In the genomic region with DNA sequence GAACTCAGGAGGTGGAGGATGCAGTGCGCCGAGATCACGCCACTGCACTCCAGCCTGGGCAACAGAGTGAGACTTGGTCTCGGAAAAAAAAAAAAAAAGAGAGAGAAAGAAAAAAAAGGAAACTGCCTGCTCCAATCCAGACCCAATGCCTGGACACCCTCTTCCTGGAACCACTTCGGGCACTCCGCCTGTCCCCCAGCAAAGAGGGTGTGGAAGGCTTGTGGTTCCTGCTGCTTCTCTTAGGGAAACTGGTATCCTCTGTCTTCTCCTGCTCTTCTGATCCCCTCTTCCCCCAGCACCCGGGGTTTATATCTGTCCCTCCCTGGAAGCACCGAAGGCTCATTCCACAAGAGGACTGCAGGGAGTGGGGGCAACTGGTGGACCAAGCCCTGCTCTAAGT, we compare ENCODE assay signal across 11 cellular contexts. TPM values are rescaled to one million over a fixed set of nuclear protein-coding genes. Genes with fewer than 3 reads are reported as not detected.
"Had no signal": no experiment of that assay in that cellular context is flagged by ENCODE, and none has a peak within 500 bp of the region (broad histone marks: within the 10 kb centered on the region; RNA-seq: fewer than 3 reads in every experiment).

No MANE protein-coding gene starts in this region.

- H3K27ac Mint-ChIP-seq: GM23338, H9, HFFc6, IgD-negative memory B cell had no signal

- H3K4me2 ChIP-seq: GM23338 had no signal

- ATAC-seq: GM23338, HepG2 had no signal

- H3K36me3 Mint-ChIP-seq: IgD-negative memory B cell had no signal

- DNase-seq: H9, HCEC 1CT, HFFc6, KG1 had no signal

- H2AFZ ChIP-seq: GM23338 had no signal

- H3K4me3 ChIP-seq: GM23338 had no signal

- H3K4me1 Mint-ChIP-seq: GM23338, H9, IgD-negative memory B cell had no signal

- H3K9me3 Mint-ChIP-seq: HFFc6, IgD-negative memory B cell had no signal

- FAIRE-seq: H1, H54, HepG2 had no signal

- H3K4me3 Mint-ChIP-seq: GM23338, H9, HFFc6, IgD-negative memory B cell had no signal

- H3K27ac ChIP-seq: HL-60 had no signal

RNA-seq across cellular contexts. Expression of gene ART1, which starts 13.3 kb away (rescaled TPM):
- total RNA-seq: GM23338, H1, H9, HepG2, HFFc6, HT1080 had no signal
- polyA plus RNA-seq: GM23338, H1, HepG2, IgD-negative memory B cell had no signal

RNA-seq across cellular contexts. Expression of gene ART5, which starts 16.5 kb away (rescaled TPM):
- total RNA-seq: HFFc6, HT1080 had no signal
- polyA plus RNA-seq: IgD-negative memory B cell had no signal
